In the genomic region with DNA sequence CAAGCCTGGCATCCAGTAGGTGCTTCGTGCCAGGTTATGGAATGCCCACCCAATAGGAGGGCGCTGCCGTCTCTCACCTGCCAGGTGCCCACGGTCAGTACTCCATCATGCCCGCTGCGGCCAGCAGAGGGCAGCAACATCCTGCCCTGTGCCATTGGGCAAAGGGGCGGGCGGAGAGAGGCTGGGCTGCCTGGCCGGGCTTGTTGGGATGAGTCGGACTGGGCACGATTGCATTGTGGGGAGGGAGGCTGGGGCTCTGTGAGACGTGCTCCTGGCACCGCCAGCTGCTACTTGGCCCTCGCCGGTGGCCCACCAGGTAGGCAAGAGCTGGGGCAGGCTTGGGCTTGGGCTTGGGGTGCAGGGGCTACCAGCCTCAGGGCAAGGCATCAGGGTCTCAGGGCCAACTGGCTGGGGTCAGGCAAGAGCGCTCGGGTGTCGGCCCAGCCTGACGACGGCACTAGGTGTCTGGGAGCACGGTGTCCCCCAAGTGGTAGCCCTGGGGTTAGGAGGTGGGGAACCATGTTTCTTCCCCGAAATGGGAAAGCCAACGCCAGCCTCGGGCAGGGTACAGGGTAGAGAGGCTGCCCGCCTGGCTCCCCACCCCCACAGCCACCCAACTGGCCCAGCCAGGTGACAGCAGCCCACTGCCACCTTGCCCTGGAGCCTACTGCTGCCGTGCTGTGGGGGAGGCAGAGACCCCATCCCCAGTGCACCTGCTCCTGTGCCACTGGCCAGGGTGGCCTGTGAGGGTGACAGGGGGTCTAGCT, we compare ENCODE assay signal across 8 cellular contexts. TPM values are rescaled to one million over a fixed set of nuclear protein-coding genes. Genes with fewer than 3 reads are reported as not detected.
A peak's percentile ranks its signal among the peaks of the same experiment; 100 is the strongest.
DNase-seq lines count a peak whose midpoint lies in the region; ATAC-seq and TF ChIP-seq lines count a peak whose summit lies in the region.

TSS of gene PLXNB3 (plus strand) at position 261 of the 767 bp plus-strand sequence. CDS start 1,287 bp downstream, outside the sequence.

- 53% methylated on average over 12 of the region's 26 CpGs for WGBS in esophagus muscularis mucosa

- no peak for TF ChIP-seq EP300 in esophagus muscularis mucosa (IDR thresholded peaks at IDR 0.05)

- no peak for TF ChIP-seq POLR2A in esophagus muscularis mucosa (IDR thresholded peaks at IDR 0.05; ENCODE audit: low read depth)

- H3K27ac ChIP-seq in OCI-LY7 (ENCODE audit: low read depth, low read length, poor library complexity, severe bottlenecking) (no peak within 1 kb of the TSS), esophagus muscularis mucosa (replicated peaks in 1 of 4) (peak within 1 kb of the TSS; percentile 70 to 79 (median 76))
- H3K27ac ChIP-seq in naive thymus-derived CD4-positive, alpha-beta T cell (ENCODE audit: low read depth, low read length) = no peak within 1 kb of the TSS

- TF ChIP-seq CTCF in GM06990 (IDR thresholded peaks at IDR 0.05; ENCODE audit: insufficient read depth, low read length, poor library complexity, severe bottlenecking) (peak; percentile 88), OCI-LY7 (conservative IDR thresholded peaks at IDR 0.05; ENCODE audit: low read length) (peak; percentile 78), esophagus muscularis mucosa (IDR thresholded peaks at IDR 0.05) (peak; percentile 79 to 89 (median 81))

- H3K4me1 Mint-ChIP-seq in naive thymus-derived CD4-positive, alpha-beta T cell = peaks cover 0 to 10% (median 5%) of the 10 kb centered on the region in 7 donors
- peaks cover 7% of the 10 kb centered on the region for H3K4me1 Mint-ChIP-seq in stimulated activated effector memory CD8-positive, alpha-beta T cell treated with anti-CD3 and anti-CD28 coated beads, Interleukin-12 subunit alpha, Interleukin-12 subunit beta, amount 100 ng/mL, for 72 hours

- H3K36me3 Mint-ChIP-seq in naive thymus-derived CD4-positive, alpha-beta T cell = no peaks in the 10 kb centered on the region
- no peaks in the 10 kb centered on the region for H3K36me3 Mint-ChIP-seq in stimulated activated effector memory CD8-positive, alpha-beta T cell treated with anti-CD3 and anti-CD28 coated beads, Interleukin-12 subunit alpha, Interleukin-12 subunit beta, amount 100 ng/mL, for 72 hours

- H3K36me3 ChIP-seq in GM06990 (ENCODE audit: control insufficient read depth, insufficient read depth, low read length) = no peaks in the 10 kb centered on the region
- H3K36me3 ChIP-seq in OCI-LY7 (ENCODE audit: insufficient read depth, low read length) = no peaks in the 10 kb centered on the region
- no peaks in the 10 kb centered on the region for H3K36me3 ChIP-seq in esophagus muscularis mucosa
- no peaks in the 10 kb centered on the region for H3K36me3 ChIP-seq in naive thymus-derived CD4-positive, alpha-beta T cell (ENCODE audit: control insufficient read depth in 2 of 3, insufficient read depth in 3 of 3, low read length in 3 of 3)

- H3K9me2 ChIP-seq in OCI-LY7 (ENCODE audit: insufficient read depth, low read length) = no peaks in the 10 kb centered on the region

- H3K4me2 ChIP-seq in OCI-LY7 (ENCODE audit: low read length) = no peak within 1 kb of the TSS

- H3K27me3 ChIP-seq in GM06990 (replicated peaks; ENCODE audit: control insufficient read depth, insufficient read depth, low read length) (no peaks in the 10 kb centered on the region), esophagus muscularis mucosa (no peaks in the 10 kb centered on the region)
- no peaks in the 10 kb centered on the region for H3K27me3 ChIP-seq in naive thymus-derived CD4-positive, alpha-beta T cell (ENCODE audit: control insufficient read depth in 2 of 2, insufficient read depth in 2 of 2, low read length in 2 of 2)

- H4K20me1 ChIP-seq in OCI-LY7 (ENCODE audit: insufficient read depth, low read length) = no peaks in the 10 kb centered on the region

- H3K4me1 ChIP-seq in OCI-LY7 (ENCODE audit: insufficient read depth, low read length, poor library complexity, severe bottlenecking) = peaks cover 6% of the 10 kb centered on the region
- peaks cover 19 to 40% (median 36%) of the 10 kb centered on the region in 4 donors for H3K4me1 ChIP-seq in esophagus muscularis mucosa
- H3K4me1 ChIP-seq in naive thymus-derived CD4-positive, alpha-beta T cell (ENCODE audit: control insufficient read depth in 2 of 2, insufficient read depth in 2 of 2, low read length in 2 of 2) = no peaks in the 10 kb centered on the region

- H3K4me3 ChIP-seq in GM06990 (replicated peaks; ENCODE audit: low read depth, low read length) = no peak within 1 kb of the TSS
- H3K4me3 ChIP-seq in OCI-LY7 (ENCODE audit: low read depth, low read length, poor library complexity, severe bottlenecking) = no peak within 1 kb of the TSS
- peak within 1 kb of the TSS; percentile 43 to 56 (median 49) for H3K4me3 ChIP-seq in esophagus muscularis mucosa
- no peak within 1 kb of the TSS for H3K4me3 ChIP-seq in naive thymus-derived CD4-positive, alpha-beta T cell (ENCODE audit: low read length)

- CTCF ChIA-PET in OCI-LY7 (lab: Charles Lee; ENCODE audit: unreplicated experiment) = no interaction called here
- CTCF ChIA-PET in naive thymus-derived CD4-positive, alpha-beta T cell (lab: Charles Lee) = interaction anchor here (0.6 to 2.3 kb wide), 10 partner anchors 10 to 946 kb away, joined by 3 to 8 read pairs (median 4); no protein-coding TSS in a partner anchor

- no peaks in the 10 kb centered on the region for H3K79me2 ChIP-seq in OCI-LY7 (ENCODE audit: insufficient read depth, low read depth, low read length)

- POLR2A ChIA-PET in OCI-LY7 (lab: Charles Lee) = no interaction called here
- POLR2A ChIA-PET in naive thymus-derived CD4-positive, alpha-beta T cell (lab: Charles Lee) = interaction anchor here (0.6 to 1.0 kb wide), 5 partner anchors 73 to 245 kb away, joined by 3 to 5 read pairs (median 3); no protein-coding TSS in a partner anchor

- peaks cover 0 to 2% (median 0%) of the 10 kb centered on the region in 5 donors for H3K27me3 Mint-ChIP-seq in naive thymus-derived CD4-positive, alpha-beta T cell

- no peak within 1 kb of the TSS for H3K4me3 Mint-ChIP-seq in naive thymus-derived CD4-positive, alpha-beta T cell
- H3K4me3 Mint-ChIP-seq in stimulated activated effector memory CD8-positive, alpha-beta T cell treated with anti-CD3 and anti-CD28 coated beads, Interleukin-12 subunit alpha, Interleukin-12 subunit beta, amount 100 ng/mL, for 72 hours = peak within 1 kb of the TSS; percentile 32

- peak within 1 kb of the TSS in 1 of 9 donors; percentile 70 for H3K27ac Mint-ChIP-seq in naive thymus-derived CD4-positive, alpha-beta T cell
- no peak within 1 kb of the TSS for H3K27ac Mint-ChIP-seq in stimulated activated effector memory CD8-positive, alpha-beta T cell treated with anti-CD3 and anti-CD28 coated beads, Interleukin-12 subunit alpha, Interleukin-12 subunit beta, amount 100 ng/mL, for 72 hours

- H3K9me3 ChIP-seq in OCI-LY7 (ENCODE audit: low read length) (no peaks in the 10 kb centered on the region), esophagus muscularis mucosa (no peaks in the 10 kb centered on the region)
- H3K9me3 ChIP-seq in naive thymus-derived CD4-positive, alpha-beta T cell (ENCODE audit: control insufficient read depth in 2 of 3, low read length in 3 of 3) = no peaks in the 10 kb centered on the region

- no TSS peak for BruUV-seq in OCI-LY7 (replicated peaks; lab: Mats Ljungman, UMichigan)

- DNase-seq in GM06990 (ENCODE audit: extremely low read depth, insufficient read length) (peak; percentile 56), HUDEP-2 (lab: John Stamatoyannopoulos, UW; ENCODE audit: unreplicated experiment in 76 of 76) (peak in 73 of 76 experiments; percentile 0 to 79 (median 61)), OCI-LY7 (ENCODE audit: low spot score) (peak; percentile 64), esophagus muscularis mucosa (ENCODE audit: extremely low spot score) (peak; percentile 92)
- peak; percentile 88 to 90 for DNase-seq in activated T-cell treated with anti-CD3 and anti-CD28 coated beads, Interleukin-2, amount 50 U/mL, for 48 hours
- DNase-seq in naive thymus-derived CD4-positive, alpha-beta T cell = peak; percentile 48 to 84 (median 68)
- DNase-seq in stimulated activated effector memory CD8-positive, alpha-beta T cell treated with anti-CD3 and anti-CD28 coated beads, Interleukin-12 subunit alpha, Interleukin-12 subunit beta, amount 100 ng/mL, for 72 hours (ENCODE audit: low spot score in 2 of 2) = peak; percentile 62 to 82

- no peak within 1 kb of the TSS for H2AFZ ChIP-seq in OCI-LY7 (ENCODE audit: low read length)

- ATAC-seq in naive thymus-derived CD4-positive, alpha-beta T cell = peak; percentile 92
- peak; percentile 92 for ATAC-seq in stimulated activated effector memory CD8-positive, alpha-beta T cell treated with anti-CD3 and anti-CD28 coated beads, Interleukin-12 subunit alpha, Interleukin-12 subunit beta, amount 100 ng/mL, for 72 hours
- no peak for ATAC-seq in HG02981 (IDR thresholded peaks at IDR 0.05; ENCODE audit: unreplicated experiment)

- intact Hi-C loops in OCI-LY7 (cut with micrococcal nuclease; ENCODE audit: unreplicated experiment) = loop anchor here (1.0 to 10.0 kb wide), 4 partner anchors 71 to 183 kb away; partner anchors contain the start of genes PDZD4 and SLC6A8
- intact Hi-C loops in esophagus muscularis mucosa (cut with DNase I) = loop anchor here (2.0 kb wide), 1 partner anchor 189 kb away; no protein-coding TSS in a partner anchor
- intact Hi-C loops in naive thymus-derived CD4-positive, alpha-beta T cell (cut with micrococcal nuclease) = loop anchor here (1.0 to 10.0 kb wide), 4 partner anchors 138 to 291 kb away; partner anchors contain the start of gene AVPR2 (in 1 of the 2)

- no peaks in the 10 kb centered on the region for H3K9me3 Mint-ChIP-seq in naive thymus-derived CD4-positive, alpha-beta T cell
- H3K9me3 Mint-ChIP-seq in stimulated activated effector memory CD8-positive, alpha-beta T cell treated with anti-CD3 and anti-CD28 coated beads, Interleukin-12 subunit alpha, Interleukin-12 subunit beta, amount 100 ng/mL, for 72 hours = no peaks in the 10 kb centered on the region

RNA-seq across cellular contexts. Expression of gene PLXNB3, which starts in this region (rescaled TPM):
- not detected in 2 replicates for total RNA-seq in OCI-LY7 (2014; rRNA removed; shearing (Covaris generic))
- total RNA-seq in OCI-LY7 (2022) = not detected in 2 replicates
- total RNA-seq in esophagus muscularis mucosa = 10 to 100 TPM in 3 of 4 donors, 1 to 10 TPM in 1; 6.1 to 21.9 (median 17.6) TPM
- 1 to 10 TPM in 1 of 5 experiments, under 1 TPM in 2, not detected in 2; 0.45 to 1.6 (median 0.68) TPM for total RNA-seq in naive thymus-derived CD4-positive, alpha-beta T cell
- not detected for polyA plus RNA-seq in naive thymus-derived CD4-positive, alpha-beta T cell

Comparison
In these comparisons a context has a peak if more than half of its experiments do, and no peak if none do; other contexts are left out.
1. Peak in DNase-seq in OCI-LY7; RNA of the gene not detected or under 1 TPM.
2. H3K4me3 ChIP-seq: peak in esophagus muscularis mucosa (4 of 4); none in GM06990 (single experiment), OCI-LY7 (single experiment) and naive thymus-derived CD4-positive, alpha-beta T cell (single experiment).
3. H3K27ac ChIP-seq: peak in esophagus muscularis mucosa (4 of 4); none in OCI-LY7 (single experiment) and naive thymus-derived CD4-positive, alpha-beta T cell (single experiment).
4. Peak in every context shown above with its lines, with median percentiles within 50 percentile points of each other: DNase-seq and CTCF ChIP-seq.